Comparison of ENCODE assay signal across 1 cellular context in genomic region chr9:136096505-136097001, GRCh38.
TF ChIP-seq lines count a peak whose summit lies in the region.

No MANE protein-coding gene starts in this region.

TF ChIP-seq in H1, 55 proteins besides CTCF, POLR2A, EP300 and RAD21 (continued from another document):
- no peak for TF ChIP-seq JUN (IDR thresholded peaks at IDR 0.05; ENCODE audit: low read depth, low read length)
- TF ChIP-seq JUND (IDR thresholded peaks at IDR 0.05; ENCODE audit: low read length), result no peak
- no peak for TF ChIP-seq CHD7 (IDR thresholded peaks at IDR 0.05; ENCODE audit: insufficient replicate concordance, low read length)
- TF ChIP-seq, protein P1, sequence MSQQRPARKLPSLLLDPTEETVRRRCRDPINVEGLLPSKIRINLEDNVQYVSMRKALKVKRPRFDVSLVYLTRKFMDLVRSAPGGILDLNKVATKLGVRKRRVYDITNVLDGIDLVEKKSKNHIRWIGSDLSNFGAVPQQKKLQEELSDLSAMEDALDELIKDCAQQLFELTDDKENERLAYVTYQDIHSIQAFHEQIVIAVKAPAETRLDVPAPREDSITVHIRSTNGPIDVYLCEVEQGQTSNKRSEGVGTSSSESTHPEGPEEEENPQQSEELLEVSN (IDR thresholded peaks at IDR 0.05), result no peak
